17 cellular contexts compared by ENCODE assay signal in genomic region chr17:74328487-74328886, GRCh38. TPM values are rescaled to one million over a fixed set of nuclear protein-coding genes. Genes with fewer than 3 reads are reported as not detected.
"Had no signal": no experiment of that assay in that cellular context is flagged by ENCODE, and none has a peak within 500 bp of the region (broad histone marks: within the 10 kb centered on the region; RNA-seq: fewer than 3 reads in every experiment).

No MANE protein-coding gene starts in this region.

- H3K4me3 Mint-ChIP-seq: activated B cell treated with CpG ODN at 0.5 μM for 24 hours; activated naive CD8-positive, alpha-beta T cell; activated T-cell treated with anti-CD3 and anti-CD28 coated beads, Interleukin-2, amount 50 U/mL, for 24 hours; dendritic cell treated with granulocyte-macrophage colony-stimulating factor and Interleukin-4, amounts not matched to agents 40 ng/mL and 50 ng/mL, for 4 days; endodermal cell; stimulated activated memory B cell treated with anti-CD40 and anti-IgM and Interleukin-4, amounts not matched to agents 10 μg/mL and 1 μg/mL and 100 μg/mL, for 72 hours had no signal

- H3K36me3 Mint-ChIP-seq: activated naive CD8-positive, alpha-beta T cell; stimulated activated memory B cell treated with anti-CD40 and anti-IgM and Interleukin-4, amounts not matched to agents 10 μg/mL and 1 μg/mL and 100 μg/mL, for 72 hours had no signal

- H3K4me3 ChIP-seq: tibial artery, uterus had no signal

- H3K27ac Mint-ChIP-seq: activated B cell treated with CpG ODN at 0.5 μM for 24 hours; activated naive CD8-positive, alpha-beta T cell; activated T-cell treated with anti-CD3 and anti-CD28 coated beads, Interleukin-2, amount 50 U/mL, for 24 hours; dendritic cell treated with granulocyte-macrophage colony-stimulating factor and Interleukin-4, amounts not matched to agents 40 ng/mL and 50 ng/mL, for 4 days; endodermal cell; stimulated activated memory B cell treated with anti-CD40 and anti-IgM and Interleukin-4, amounts not matched to agents 10 μg/mL and 1 μg/mL and 100 μg/mL, for 72 hours; T-helper 1 cell treated with Interleukin-12 subunit alpha and Interleukin-12 subunit beta and Interleukin-4 antibody, amounts not matched to agents 30 μg/mL and 1 μg/mL, for 36 hours had no signal

- DNase-seq: activated B cell treated with CpG ODN at 0.5 μM for 24 hours; activated effector memory CD4-positive, alpha-beta T cell treated with Interleukin-2 at 50 U/mL for 16 hours; activated T-cell treated with anti-CD3 and anti-CD28 coated beads, Interleukin-2, amount 50 U/mL, for 24 hours; amniotic stem cell; endodermal cell; islet precursor cell; mammary epithelial cell; posterior cingulate gyrus; retina; tibial artery; uterus had no signal

- H3K9me3 Mint-ChIP-seq: activated B cell treated with CpG ODN at 0.5 μM for 24 hours; activated T-cell treated with anti-CD3 and anti-CD28 coated beads, Interleukin-2, amount 50 U/mL, for 24 hours; dendritic cell treated with granulocyte-macrophage colony-stimulating factor and Interleukin-4, amounts not matched to agents 40 ng/mL and 50 ng/mL, for 4 days; endodermal cell; stimulated activated memory B cell treated with anti-CD40 and anti-IgM and Interleukin-4, amounts not matched to agents 10 μg/mL and 1 μg/mL and 100 μg/mL, for 72 hours; T-helper 1 cell treated with Interleukin-12 subunit alpha and Interleukin-12 subunit beta and Interleukin-4 antibody, amounts not matched to agents 30 μg/mL and 1 μg/mL, for 36 hours had no signal

- H3K9me3 ChIP-seq: tibial artery, uterus had no signal

- H3K36me3 ChIP-seq: tibial artery, uterus had no signal

- ATAC-seq: left lobe of liver; stimulated activated memory B cell treated with anti-CD40 and anti-IgM and Interleukin-4, amounts not matched to agents 10 μg/mL and 1 μg/mL and 100 μg/mL, for 72 hours had no signal

- H3K27ac ChIP-seq: tibial artery, uterus had no signal

RNA-seq across cellular contexts. Expression of gene KIF19, which starts 2.5 kb away (rescaled TPM):
- total RNA-seq: activated B cell treated with CpG ODN at 0.5 μM for 24 hours, mammary epithelial cell had no signal
- polyA plus RNA-seq: mammary epithelial cell had no signal

RNA-seq across cellular contexts. Expression of gene BTBD17, which starts 33.2 kb away (rescaled TPM):
- total RNA-seq: activated B cell treated with CpG ODN at 0.5 μM for 24 hours, left lobe of liver, mammary epithelial cell had no signal
- polyA plus RNA-seq: esophagus, mammary epithelial cell had no signal

RNA-seq across cellular contexts. Expression of gene GPR142, which starts 38.8 kb away (rescaled TPM):
- total RNA-seq: activated B cell treated with CpG ODN at 0.5 μM for 24 hours, left lobe of liver, mammary epithelial cell had no signal
- polyA plus RNA-seq: mammary epithelial cell had no signal

RNA-seq across cellular contexts. Expression of gene DNAI2, which starts 54.5 kb away (rescaled TPM):
- total RNA-seq: activated B cell treated with CpG ODN at 0.5 μM for 24 hours, endodermal cell, left lobe of liver, mammary epithelial cell had no signal
- polyA plus RNA-seq: esophagus, mammary epithelial cell had no signal
